3 cellular contexts compared by ENCODE assay signal in the genomic region with DNA sequence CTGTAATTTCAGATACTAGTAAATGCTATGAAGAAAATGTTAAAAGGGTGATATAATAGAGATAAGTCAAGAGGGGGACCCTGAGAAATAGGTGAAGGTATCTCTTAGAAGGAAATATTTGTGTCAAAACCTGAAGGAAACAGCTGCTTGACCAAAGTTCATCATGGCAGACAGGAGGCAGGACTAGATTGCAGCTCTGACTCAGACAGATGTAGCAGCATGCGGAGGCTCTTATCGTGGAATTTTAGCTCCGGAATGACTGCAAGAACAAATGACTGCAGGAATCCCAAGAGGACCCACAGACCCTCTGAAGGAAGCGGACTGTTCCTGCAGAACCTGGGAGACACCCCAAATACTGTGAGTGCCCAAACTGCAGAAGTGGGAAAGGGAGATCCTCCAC. TPM values are rescaled to one million over a fixed set of nuclear protein-coding genes. Genes with fewer than 3 reads are reported as not detected.
DNase-seq lines count a peak whose midpoint lies in the region; TF ChIP-seq lines count a peak whose summit lies in the region.
"Not testable (repeated sequence)": the region's sequence is repeated elsewhere in the genome, so short reads cannot be mapped to it uniquely, and the experiment has no call there.

No MANE protein-coding gene starts in this region.

- not testable (repeated sequence) for H2BK5ac ChIP-seq in trophoblast cell (ENCODE audit: low read depth, low read length, poor library complexity)

- not testable (repeated sequence) for BruUV-seq in MCF 10A (replicated peaks; lab: Mats Ljungman, UMichigan)

- peak overlapping the region; percentile 11 for H3K27ac Mint-ChIP-seq in MCF 10A (ENCODE audit: low read depth, unreplicated experiment)
- H3K27ac Mint-ChIP-seq in endothelial cell (ENCODE audit: unreplicated experiment): not testable (repeated sequence)

- H3K9ac ChIP-seq in trophoblast cell (ENCODE audit: low read length): not testable (repeated sequence)

- not testable (repeated sequence) for H3K23ac ChIP-seq in trophoblast cell (ENCODE audit: low read length)

- not testable (repeated sequence) for H4K8ac ChIP-seq in trophoblast cell (ENCODE audit: low read depth, low read length)

- H3K4me2 ChIP-seq in trophoblast cell (ENCODE audit: low read length): not testable (repeated sequence)

- H3K9me3 ChIP-seq in trophoblast cell (ENCODE audit: insufficient read depth, low read depth, low read length): not testable (repeated sequence)

- H2BK120ac ChIP-seq in trophoblast cell (ENCODE audit: insufficient read depth, low read length, poor library complexity): not testable (repeated sequence)

- not testable (repeated sequence) for H3K27ac ChIP-seq in trophoblast cell (ENCODE audit: low read depth, low read length)

- H4K91ac ChIP-seq in trophoblast cell (ENCODE audit: low read depth, low read length): not testable (repeated sequence)

- H3K18ac ChIP-seq in trophoblast cell (ENCODE audit: low read length): not testable (repeated sequence)

- H2BK12ac ChIP-seq in trophoblast cell (ENCODE audit: low read length): not testable (repeated sequence)

- not testable (repeated sequence) for H3K4me1 Mint-ChIP-seq in MCF 10A (ENCODE audit: insufficient read depth, unreplicated experiment); endothelial cell (ENCODE audit: unreplicated experiment)

- H3K27me3 ChIP-seq in trophoblast cell (ENCODE audit: insufficient read depth, low read length): not testable (repeated sequence)

- H3K36me3 ChIP-seq in trophoblast cell (ENCODE audit: control insufficient read depth in 1 of 2, insufficient read depth in 2 of 2, low read length in 2 of 2): not testable (repeated sequence)

- not testable (repeated sequence) for H3K79me1 ChIP-seq in trophoblast cell (ENCODE audit: low read length)

- peaks cover 22% of the 10 kb centered on the region for H3K9me3 Mint-ChIP-seq in MCF 10A (ENCODE audit: unreplicated experiment)
- H3K9me3 Mint-ChIP-seq in endothelial cell (ENCODE audit: unreplicated experiment): peaks cover 14% of the 10 kb centered on the region

- H3K14ac ChIP-seq in trophoblast cell (ENCODE audit: low read length): not testable (repeated sequence)

- CTCF ChIA-PET in MCF 10A (lab: Yijun Ruan, JAX): interaction anchor here (0.6 to 0.8 kb wide), 2 partner anchors 41 to 930 kb away, joined by 3 to 4 read pairs; no protein-coding TSS in a partner anchor

- not testable (repeated sequence) for DNase-seq in MCF 10A (ENCODE audit: unreplicated experiment); endothelial cell (ENCODE audit: low spot score)
- DNase-seq in trophoblast cell: peak; percentile 54 to 74

- intact Hi-C loops in MCF 10A (cut with micrococcal nuclease): not testable (repeated sequence)

- no CpG with 5 or more reads among the region's 4 CpGs for WGBS in trophoblast cell (ENCODE audit: extremely low coverage, insufficient coverage, insufficient read length)

- not testable (repeated sequence) for TF ChIP-seq CTCF in MCF 10A (IDR thresholded peaks at IDR 0.05; ENCODE audit: unreplicated experiment); endothelial cell (IDR thresholded peaks at IDR 0.05; ENCODE audit: unreplicated experiment)

- H3K27me3 Mint-ChIP-seq in MCF 10A (ENCODE audit: insufficient read depth, unreplicated experiment); endothelial cell (ENCODE audit: unreplicated experiment): not testable (repeated sequence)

- not testable (repeated sequence) for H2AK5ac ChIP-seq in trophoblast cell (ENCODE audit: low read length)

- H4K12ac ChIP-seq in trophoblast cell (ENCODE audit: low read depth, low read length): not testable (repeated sequence)

- not testable (repeated sequence) for H3K4me3 ChIP-seq in trophoblast cell (ENCODE audit: low read depth, low read length)

- H3K36me3 Mint-ChIP-seq in MCF 10A (ENCODE audit: insufficient read depth, unreplicated experiment); endothelial cell (ENCODE audit: low read depth, unreplicated experiment): not testable (repeated sequence)

- not testable (repeated sequence) for H3K4me3 Mint-ChIP-seq in MCF 10A (ENCODE audit: unreplicated experiment)
- peak overlapping the region; percentile 51 for H3K4me3 Mint-ChIP-seq in endothelial cell (ENCODE audit: unreplicated experiment)

- POLR2A ChIA-PET in MCF 10A (lab: Yijun Ruan, JAX): not testable (repeated sequence)

- H3K79me2 ChIP-seq in trophoblast cell (ENCODE audit: control insufficient read depth, insufficient read depth, low read length, poor library complexity): not testable (repeated sequence)

- not testable (repeated sequence) for H2AFZ ChIP-seq in trophoblast cell (ENCODE audit: insufficient read depth, low read length, poor library complexity)

- H3K4me1 ChIP-seq in trophoblast cell (ENCODE audit: control insufficient read depth in 1 of 2, insufficient read depth in 2 of 2, low read length in 2 of 2): not testable (repeated sequence)

- not testable (repeated sequence) for H3K4ac ChIP-seq in trophoblast cell (ENCODE audit: low read depth, low read length)

RNA-seq across cellular contexts. Expression of a gene that starts 26.7 kb away (rescaled TPM):
- total RNA-seq in MCF 10A (2022) (3.9 and 9.5 TPM in 2 replicates), endothelial cell (ENCODE audit: unreplicated experiment) (0.44 TPM)
- polyA plus RNA-seq in trophoblast cell (2013): 2.3 TPM in 2 replicates
